In the genomic region with DNA sequence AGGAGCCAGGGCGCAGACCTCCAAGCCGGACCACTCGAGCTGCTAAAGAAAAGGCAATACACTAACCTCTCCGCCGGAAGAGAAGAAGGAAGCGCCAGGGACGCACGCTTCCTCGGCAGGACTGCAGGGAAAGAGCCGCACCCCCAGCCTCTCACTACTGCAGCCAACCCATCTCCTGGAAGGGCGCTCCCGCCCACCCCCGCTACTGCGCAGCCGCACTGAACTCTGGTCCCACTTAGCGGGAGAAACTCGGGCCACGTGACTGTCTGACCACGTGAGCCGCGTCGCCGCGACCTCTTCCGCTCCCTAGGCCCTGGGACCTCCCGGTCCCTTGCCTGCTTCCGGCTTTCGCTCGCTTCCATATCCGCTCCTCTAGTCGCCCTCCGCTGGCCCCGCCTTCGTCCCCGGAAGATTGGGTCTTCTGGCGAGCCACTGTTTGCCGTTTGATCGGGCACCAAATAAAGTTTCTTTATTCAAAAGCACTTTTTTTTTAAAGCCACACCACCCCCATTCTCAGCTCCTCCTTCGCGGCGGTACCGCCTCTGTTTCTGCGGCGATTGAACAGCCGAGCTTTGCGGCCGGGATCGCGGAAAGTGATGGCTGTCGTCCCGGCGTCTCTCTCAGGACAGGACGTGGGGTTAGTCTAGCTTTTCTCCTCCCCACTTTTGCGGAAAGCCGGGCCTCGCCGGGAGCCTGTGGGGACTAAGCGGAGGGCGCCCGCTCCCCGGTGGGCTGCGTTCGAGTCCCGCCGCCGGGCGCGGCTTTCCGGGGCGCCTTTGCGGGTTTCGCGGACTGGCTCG, we compare ENCODE assay signal across 8 cellular contexts. TPM values are rescaled to one million over a fixed set of nuclear protein-coding genes. Genes with fewer than 3 reads are reported as not detected.
A peak's percentile ranks its signal among the peaks of the same experiment; 100 is the strongest.
DNase-seq lines count a peak whose midpoint lies in the region; ATAC-seq and TF ChIP-seq lines count a peak whose summit lies in the region.

A gene with protein sequence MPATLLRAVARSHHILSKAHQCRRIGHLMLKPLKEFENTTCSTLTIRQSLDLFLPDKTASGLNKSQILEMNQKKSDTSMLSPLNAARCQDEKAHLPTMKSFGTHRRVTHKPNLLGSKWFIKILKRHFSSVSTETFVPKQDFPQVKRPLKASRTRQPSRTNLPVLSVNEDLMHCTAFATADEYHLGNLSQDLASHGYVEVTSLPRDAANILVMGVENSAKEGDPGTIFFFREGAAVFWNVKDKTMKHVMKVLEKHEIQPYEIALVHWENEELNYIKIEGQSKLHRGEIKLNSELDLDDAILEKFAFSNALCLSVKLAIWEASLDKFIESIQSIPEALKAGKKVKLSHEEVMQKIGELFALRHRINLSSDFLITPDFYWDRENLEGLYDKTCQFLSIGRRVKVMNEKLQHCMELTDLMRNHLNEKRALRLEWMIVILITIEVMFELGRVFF (minus strand): TSS at position 177 of the 800 bp plus-strand sequence. CDS start 6,315 bp downstream, outside the sequence.

- in situ Hi-C loops in GM13976 (cut with MboI; ENCODE audit: low sequenced_read_pairs, unreplicated experiment), result no loop called here

- no peaks in the 10 kb centered on the region for H3K9me3 ChIP-seq in heart left ventricle

- H3K9me3 Mint-ChIP-seq in type B pancreatic cell, result no peaks in the 10 kb centered on the region

- peaks cover 0 to 28% (median 22%) of the 10 kb centered on the region in 12 donors for H3K4me1 ChIP-seq in heart left ventricle

- peak within 1 kb of the TSS; percentile 92 for H3K27ac Mint-ChIP-seq in type B pancreatic cell

- TF ChIP-seq CTCF in GM13976 (IDR thresholded peaks at IDR 0.05; ENCODE audit: borderline replicate concordance, control extremely low read depth, extremely low read depth, insufficient read depth, missing control alignments) (no peak), heart left ventricle (IDR thresholded peaks at IDR 0.05) (no peak), type B pancreatic cell (conservative IDR thresholded peaks at IDR 0.05) (peak; percentile 6)

- TF ChIP-seq POLR2A in heart left ventricle (IDR thresholded peaks at IDR 0.05), result peak in 1 of 2 donors; percentile 65

- peaks cover 24% of the 10 kb centered on the region for H3K4me1 Mint-ChIP-seq in type B pancreatic cell (ENCODE audit: unreplicated experiment)

- H3K27me3 Mint-ChIP-seq in type B pancreatic cell, result peaks cover 4% of the 10 kb centered on the region

- H3K4me3 ChIP-seq in heart left ventricle, result peak within 1 kb of the TSS; percentile 67 to 94 (median 86)

- H3K36me3 Mint-ChIP-seq in type B pancreatic cell, result peaks cover 26% of the 10 kb centered on the region

- H3K4me3 Mint-ChIP-seq in type B pancreatic cell, result peak within 1 kb of the TSS; percentile 97

- ATAC-seq in HG02870 (IDR thresholded peaks at IDR 0.05; ENCODE audit: unreplicated experiment) (peak; percentile 96), heart left ventricle (peak; percentile 99)

- intact Hi-C loops in T-helper 1 cell treated with Interleukin-12 subunit alpha and Interleukin-12 subunit beta and Interleukin-4 antibody, amounts not matched to agents 30 ng/mL and 1 ng/mL, for 36 hours (cut with micrococcal nuclease), result loop anchor here (1.0 to 5.0 kb wide), 19 partner anchors 11 to 1905 kb away; a partner anchor contains a TSS
- intact Hi-C loops in heart left ventricle (cut with DNase I), result loop anchor here in 6 of 10 donors (1.0 to 10.0 kb wide), 3 partner anchors 57 to 62 kb away; a partner anchor contains a TSS

- DNase-seq in GM13976 (ENCODE audit: low spot score) (peak; percentile 97), NCI-H146 treated with DMSO at 0.1 percent for 48 hours (lab: John Stamatoyannopoulos, UW; ENCODE audit: unreplicated experiment) (peak; percentile 100), amniotic epithelial cell (ENCODE audit: low read depth) (peak; percentile 100), heart left ventricle (peak; percentile 100), pons (ENCODE audit: low spot score) (peak; percentile 100), type B pancreatic cell (ENCODE audit: extremely low spot score, unreplicated experiment) (peak; percentile 100)

- 0 to 1% (median 0%) methylated on average over 45 to 74 of the region's 74 CpGs for WGBS in heart left ventricle, 4 donors

- no peaks in the 10 kb centered on the region for H3K27me3 ChIP-seq in heart left ventricle

- peak within 1 kb of the TSS; percentile 85 to 98 (median 94) for H3K27ac ChIP-seq in heart left ventricle

- peaks cover 0 to 14% (median 3%) of the 10 kb centered on the region in 9 donors for H3K36me3 ChIP-seq in heart left ventricle

RNA-seq across cellular contexts. Expression of the gene that starts here (rescaled TPM):
- 17.0 and 17.1 TPM in 2 replicates for total RNA-seq in T-helper 1 cell treated with Interleukin-12 subunit alpha and Interleukin-12 subunit beta and Interleukin-4 antibody, amounts not matched to agents 30 ng/mL and 1 ng/mL, for 36 hours
- total RNA-seq in heart left ventricle, result 10 to 100 TPM; 10.2 to 17.4 (median 16.7) TPM
- 10 to 100 TPM; 20.2 to 21.5 TPM for polyA plus RNA-seq in heart left ventricle
- total RNA-seq in type B pancreatic cell (ENCODE audit: low replicate concordance), result 22.7 and 28.6 TPM in 2 replicates

Comparison
In these comparisons a context has a peak if more than half of its experiments do, and no peak if none do; other contexts are left out.
1. Peak in every context shown above with its lines: DNase-seq, ATAC-seq, H3K4me3 ChIP-seq and H3K27ac ChIP-seq.